12 cellular contexts compared by ENCODE assay signal in genomic region chr5:14996997-14997396, GRCh38.
DNase-seq lines count a peak whose midpoint lies in the region; ATAC-seq and TF ChIP-seq lines count a peak whose summit lies in the region.
"Had no signal": no experiment of that assay in that cellular context is flagged by ENCODE, and none has a peak within 500 bp of the region (broad histone marks: within the 10 kb centered on the region; RNA-seq: fewer than 3 reads in every experiment).

No MANE protein-coding gene starts in this region.

- no peak overlapping the region for H3K27ac ChIP-seq in transverse colon
- no peak overlapping the region for H3K27ac ChIP-seq in brain microvascular endothelial cell
- H3K27ac ChIP-seq: Peyer's patch, spleen had no signal

- in situ Hi-C loops in transverse colon (cut with MboI; ENCODE audit: low pct_ligation_motif_present in 1 of 4, low pct_unique_long_range_greater_than_20kb in 1 of 4, low sequenced_read_pairs in 3 of 4) (no loop called here), brain microvascular endothelial cell (cut with HindIII; ENCODE audit: low pct_ligation_motif_present, low sequenced_read_pairs) (no loop called here)

- TF ChIP-seq CTCF in transverse colon (IDR thresholded peaks at IDR 0.05) (no peak), brain microvascular endothelial cell (IDR thresholded peaks at IDR 0.05; ENCODE audit: low read depth, low read length, missing control alignments) (no peak)

- no peak overlapping the region for H3K4me3 ChIP-seq in transverse colon
- no peak overlapping the region for H3K4me3 ChIP-seq in brain microvascular endothelial cell (ENCODE audit: low read depth, low read length)
- H3K4me3 ChIP-seq: Peyer's patch, spleen had no signal

- H3K27me3 ChIP-seq in transverse colon: no peaks in the 10 kb centered on the region
- H3K27me3 ChIP-seq in brain microvascular endothelial cell (replicated peaks): no peaks in the 10 kb centered on the region
- H3K27me3 ChIP-seq: Peyer's patch, spleen had no signal

- TF ChIP-seq EP300 in transverse colon (IDR thresholded peaks at IDR 0.05; ENCODE audit: low read depth): no peak

- WGBS in transverse colon (ENCODE audit: low coverage in 1 of 2), 2 donors: 67 to 88% methylated on average over 3 of the region's 3 CpGs

- peaks cover 0 to 19% (median 12%) of the 10 kb centered on the region in 4 donors for H3K4me1 ChIP-seq in transverse colon
- H3K4me1 ChIP-seq: Peyer's patch had no signal

- H3K36me3 ChIP-seq in transverse colon: no peaks in the 10 kb centered on the region
- H3K36me3 ChIP-seq in brain microvascular endothelial cell (replicated peaks): no peaks in the 10 kb centered on the region
- H3K36me3 ChIP-seq: Peyer's patch, spleen had no signal

- DNase-seq in RPMI8226: peak; percentile 16
- no peak for DNase-seq in transverse colon
- no peak for DNase-seq in brain microvascular endothelial cell
- DNase-seq in dermis blood vessel endothelial cell: no peak
- DNase-seq in hippocampal formation (lab: John Stamatoyannopoulos, UW): no peak
- DNase-seq: effector memory CD8-positive, alpha-beta T cell; Peyer's patch; spleen had no signal

- ATAC-seq in GM18517 (IDR thresholded peaks at IDR 0.05; ENCODE audit: unreplicated experiment) (peak; percentile 86), GM21447 (IDR thresholded peaks at IDR 0.05; ENCODE audit: unreplicated experiment) (peak; percentile 55), HG03097 (IDR thresholded peaks at IDR 0.05; ENCODE audit: low FRiP score, unreplicated experiment) (peak; percentile 69)
- ATAC-seq: effector memory CD8-positive, alpha-beta T cell; stimulated activated effector memory CD8-positive, alpha-beta T cell treated with anti-CD3 and anti-CD28 coated beads, Interleukin-12 subunit alpha, Interleukin-12 subunit beta, amount 100 ng/mL, for 72 hours had no signal

- intact Hi-C loops in transverse colon (cut with DNase I; ENCODE audit: low total_unique reads): no loop called here

- no peak for TF ChIP-seq POLR2A in transverse colon (IDR thresholded peaks at IDR 0.05)

- H3K9me3 ChIP-seq in transverse colon: no peaks in the 10 kb centered on the region
- H3K9me3 ChIP-seq: Peyer's patch had no signal
